21 cellular contexts compared by ENCODE assay signal in the genomic region with DNA sequence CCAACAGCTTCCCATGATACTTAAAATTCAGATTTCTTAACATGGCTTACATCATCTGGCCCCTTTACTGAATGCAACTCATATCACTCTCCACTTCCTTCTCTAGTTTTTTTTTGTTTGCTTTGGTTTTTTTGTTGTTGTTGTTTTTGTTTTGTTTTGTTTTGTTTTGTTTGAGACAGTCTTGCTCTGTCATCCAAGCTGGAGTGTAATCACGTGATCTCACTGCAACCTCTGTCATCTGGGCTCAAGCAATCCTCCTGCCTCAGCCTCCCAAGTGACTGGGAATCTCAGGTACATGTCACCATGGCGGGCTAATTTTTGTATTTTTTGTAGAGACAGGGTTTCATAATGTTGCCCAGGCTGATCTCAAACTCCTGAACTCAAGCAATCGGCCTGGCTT.
"Had no signal": no experiment of that assay in that cellular context is flagged by ENCODE, and none has a peak within 500 bp of the region (broad histone marks: within the 10 kb centered on the region; RNA-seq: fewer than 3 reads in every experiment).

No MANE protein-coding gene starts in this region.

- DNase-seq: dorsolateral prefrontal cortex; effector CD8-positive, alpha-beta T cell; foreskin melanocyte; head of caudate nucleus; kidney; left cardiac atrium; left ventricle myocardium inferior; lower lobe of right lung; natural killer cell; occipital lobe; pancreas; right cardiac atrium; small intestine; stimulated activated CD4-positive, alpha-beta T cell treated with anti-CD3 and anti-CD28 coated beads, Interleukin-12 subunit alpha, Interleukin-12 subunit beta, amount 100 ng/mL, for 4 hours; stimulated activated naive CD4-positive, alpha-beta T cell; stomach; substantia nigra; transverse colon had no signal

- H3K27me3 Mint-ChIP-seq: memory B cell, progenitor cell of endocrine pancreas had no signal

- H3K27ac Mint-ChIP-seq: memory B cell, mesothelial cell of epicardium, natural killer cell, progenitor cell of endocrine pancreas had no signal

- H3K4me3 Mint-ChIP-seq: mesothelial cell of epicardium, natural killer cell had no signal

- H3K4me1 Mint-ChIP-seq: memory B cell, natural killer cell had no signal

- H3K9me3 Mint-ChIP-seq: memory B cell, mesothelial cell of epicardium, natural killer cell had no signal
